ENCODE assay signal across 8 cellular contexts in the genomic region with DNA sequence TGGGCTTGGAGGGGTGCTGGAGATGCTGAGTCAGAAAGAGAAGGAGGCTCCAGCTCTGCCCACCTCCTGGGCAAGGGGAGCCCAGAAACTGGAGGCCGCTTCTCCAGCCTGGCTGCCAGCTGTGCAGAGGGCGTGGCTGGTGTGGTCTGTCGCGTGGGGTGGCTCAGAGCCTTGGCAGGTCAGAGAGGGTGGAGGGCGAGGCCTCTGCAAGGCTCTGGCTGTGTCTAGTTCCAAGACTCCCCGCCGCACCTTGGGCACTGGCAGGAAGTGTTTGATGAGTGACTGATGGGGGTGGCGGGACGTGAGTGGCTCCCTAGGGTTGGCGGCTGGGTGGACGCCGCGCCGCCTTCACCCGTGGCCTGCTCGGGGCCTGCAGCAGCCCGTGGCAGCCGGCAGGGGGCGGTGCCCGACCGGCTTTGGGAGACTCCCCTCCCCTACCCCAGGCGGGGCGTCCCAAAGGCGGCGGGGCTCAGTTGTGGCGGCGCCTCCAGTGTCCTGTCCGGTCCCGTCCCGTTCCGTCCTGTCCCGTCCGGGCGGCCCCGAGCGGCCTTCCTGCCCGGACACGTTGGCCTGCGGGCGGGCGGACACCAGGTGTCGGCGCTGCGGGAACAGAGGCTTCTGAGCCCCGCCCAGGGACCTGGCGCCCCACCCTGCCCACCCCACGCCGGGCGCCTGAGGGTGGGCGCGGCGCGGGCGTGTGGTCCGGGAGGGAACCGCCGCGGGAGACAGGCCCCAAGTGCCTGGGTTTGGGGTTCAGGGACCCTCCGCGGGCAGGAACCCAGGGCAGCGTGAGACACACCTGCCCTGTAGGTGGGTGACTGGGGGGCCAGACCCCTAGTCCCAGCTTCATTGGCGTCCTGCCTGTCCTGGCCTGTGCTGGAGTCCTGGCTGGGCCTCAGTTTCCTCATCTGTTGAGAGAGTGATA. TPM values are rescaled to one million over a fixed set of nuclear protein-coding genes. Genes with fewer than 3 reads are reported as not detected.
DNase-seq lines count a peak whose midpoint lies in the region; ATAC-seq and TF ChIP-seq lines count a peak whose summit lies in the region.

No MANE protein-coding gene starts in this region.

- in situ Hi-C loops in GM13976 (cut with MboI; ENCODE audit: low sequenced_read_pairs, unreplicated experiment): no loop called here

- intact Hi-C loops in stomach (cut with DNase I; ENCODE audit: low total_unique reads): loop anchor here (5.0 kb wide), 1 partner anchor 725 kb away; no protein-coding TSS in a partner anchor

- peak overlapping the region; percentile 96 for H2AFZ ChIP-seq in neural progenitor cell (replicated peaks)

- H3K4me2 ChIP-seq in neural progenitor cell: peak overlapping the region; percentile 91

- peaks cover 11% of the 10 kb centered on the region for H3K27me3 Mint-ChIP-seq in activated T-cell treated with anti-CD3 and anti-CD28 coated beads, Interleukin-2, amount 50 U/mL, for 24 hours
- H3K27me3 Mint-ChIP-seq in neural progenitor cell (ENCODE audit: insufficient read depth, low read depth): peaks cover 11% of the 10 kb centered on the region

- H3K27ac ChIP-seq in neural progenitor cell (no peak overlapping the region), stomach (peak overlapping the region; percentile 12 to 88 (median 73))

- peaks cover 21% of the 10 kb centered on the region for H3K4me1 Mint-ChIP-seq in activated T-cell treated with anti-CD3 and anti-CD28 coated beads, Interleukin-2, amount 50 U/mL, for 24 hours (ENCODE audit: low read depth)
- peaks cover 16% of the 10 kb centered on the region for H3K4me1 Mint-ChIP-seq in neural progenitor cell

- no peak overlapping the region for H3K4me3 Mint-ChIP-seq in activated T-cell treated with anti-CD3 and anti-CD28 coated beads, Interleukin-2, amount 50 U/mL, for 24 hours
- H3K4me3 Mint-ChIP-seq in neural progenitor cell: peak overlapping the region; percentile 48

- peak overlapping the region; percentile 51 for H3K9ac ChIP-seq in neural progenitor cell

- no peaks in the 10 kb centered on the region for H3K9me3 Mint-ChIP-seq in activated T-cell treated with anti-CD3 and anti-CD28 coated beads, Interleukin-2, amount 50 U/mL, for 24 hours
- H3K9me3 Mint-ChIP-seq in neural progenitor cell: no peaks in the 10 kb centered on the region

- no peak for TF ChIP-seq POLR2A in stomach (IDR thresholded peaks at IDR 0.05)

- DNase-seq in GM13976 (ENCODE audit: low spot score) (peak; percentile 86), NCI-H774 (lab: John Stamatoyannopoulos, UW) (peak; percentile 53), fibroblast of mammary gland (ENCODE audit: low read depth) (peak; percentile 54), neural progenitor cell (ENCODE audit: low spot score) (peak; percentile 93), stomach (peak; percentile 79), OCI-M2 (lab: John Stamatoyannopoulos, UW; ENCODE audit: unreplicated experiment) (no peak)
- DNase-seq in activated T-cell treated with anti-CD3 and anti-CD28 coated beads, Interleukin-2, amount 50 U/mL, for 24 hours: peak; percentile 82

- H3K36me3 Mint-ChIP-seq in activated T-cell treated with anti-CD3 and anti-CD28 coated beads, Interleukin-2, amount 50 U/mL, for 24 hours (ENCODE audit: low read depth): no peaks in the 10 kb centered on the region
- H3K36me3 Mint-ChIP-seq in neural progenitor cell: no peaks in the 10 kb centered on the region

- H3F3A ChIP-seq in neural progenitor cell (ENCODE audit: low read depth): no peaks in the 10 kb centered on the region

- 6 to 16% (median 10%) methylated on average over 20 to 62 of the region's 62 CpGs for WGBS in stomach, 5 donors

- no peaks in the 10 kb centered on the region for H4K20me1 ChIP-seq in neural progenitor cell (ENCODE audit: low read depth)

- no peaks in the 10 kb centered on the region for H3K36me3 ChIP-seq in neural progenitor cell
- H3K36me3 ChIP-seq in stomach: no peaks in the 10 kb centered on the region

- no peak for TF ChIP-seq EP300 in stomach (IDR thresholded peaks at IDR 0.05)

- TF ChIP-seq CTCF in GM13976 (IDR thresholded peaks at IDR 0.05; ENCODE audit: borderline replicate concordance, control extremely low read depth, extremely low read depth, insufficient read depth, missing control alignments) (peak; percentile 68), fibroblast of mammary gland (conservative IDR thresholded peaks at IDR 0.05; ENCODE audit: control insufficient read depth, insufficient read depth, low read depth, low read length) (peak; percentile 54), neural progenitor cell (IDR thresholded peaks at IDR 0.05) (peak; percentile 83), stomach (IDR thresholded peaks at IDR 0.05) (peak in 6 of 7 experiments; percentile 42 to 91 (median 84))

- H3K9me3 ChIP-seq in neural progenitor cell (ENCODE audit: low read depth): no peaks in the 10 kb centered on the region
- H3K9me3 ChIP-seq in stomach: no peaks in the 10 kb centered on the region

- no peak for ATAC-seq in GM21576 (IDR thresholded peaks at IDR 0.05; ENCODE audit: unreplicated experiment)

- H3K27ac Mint-ChIP-seq in activated T-cell treated with anti-CD3 and anti-CD28 coated beads, Interleukin-2, amount 50 U/mL, for 24 hours: no peak overlapping the region
- peak overlapping the region; percentile 28 for H3K27ac Mint-ChIP-seq in neural progenitor cell

- H3K4me1 ChIP-seq in neural progenitor cell (no peaks in the 10 kb centered on the region), stomach (peaks cover 32 to 57% (median 45%) of the 10 kb centered on the region in 4 donors)

- H3K4me3 ChIP-seq in fibroblast of mammary gland (ENCODE audit: control insufficient read depth, low read depth, low read length): peak overlapping the region; percentile 16
- peak overlapping the region; percentile 53 for H3K4me3 ChIP-seq in neural progenitor cell
- H3K4me3 ChIP-seq in stomach: peak overlapping the region; percentile 32 to 45 (median 44)

- no peaks in the 10 kb centered on the region for H3K79me2 ChIP-seq in neural progenitor cell (ENCODE audit: low read depth)

- H3K27me3 ChIP-seq in neural progenitor cell (peaks cover 9% of the 10 kb centered on the region), stomach (peaks cover 0 to 12% (median 9%) of the 10 kb centered on the region in 3 donors)

RNA-seq across cellular contexts. Expression of gene KRT80, which starts 39.7 kb away (rescaled TPM):
- total RNA-seq in neural progenitor cell (ENCODE audit: low replicate concordance) (0.12 TPM in 1 of 2 replicates, not detected in the other), stomach (under 1 TPM in 3 of 5 donors, not detected in 2; 0.29 to 0.45 (median 0.37) TPM)
- polyA plus RNA-seq in stomach: 1 to 10 TPM in 2 of 3 donors, not detected in 1; 3.1 to 3.7 TPM
